ENCODE assay signal across 12 cellular contexts in genomic region chr9:98215821-98216220, GRCh38. TPM values are rescaled to one million over a fixed set of nuclear protein-coding genes. Genes with fewer than 3 reads are reported as not detected.
A peak's percentile ranks its signal among the peaks of the same experiment; 100 is the strongest.
DNase-seq lines count a peak whose midpoint lies in the region; ATAC-seq, FAIRE-seq and TF ChIP-seq lines count a peak whose summit lies in the region.
"Had no signal": no experiment of that assay in that cellular context is flagged by ENCODE, and none has a peak within 500 bp of the region (broad histone marks: within the 10 kb centered on the region; RNA-seq: fewer than 3 reads in every experiment).

No MANE protein-coding gene starts in this region.

- peak; percentile 8 for TF ChIP-seq CTCF in GM10248 (IDR thresholded peaks at IDR 0.05; ENCODE audit: control extremely low read depth, extremely low read depth, low read depth, missing control alignments)
- TF ChIP-seq CTCF in SK-N-SH (IDR thresholded peaks at IDR 0.05): peak; percentile 58
- TF ChIP-seq CTCF in foreskin keratinocyte (conservative IDR thresholded peaks at IDR 0.05): peak; percentile 48

- no peaks in the 10 kb centered on the region for H3K79me2 ChIP-seq in SK-N-SH (ENCODE audit: insufficient read depth)

- in situ Hi-C loops in ACHN (cut with HindIII; ENCODE audit: low pct_ligation_motif_present, low pct_unique_long_range_greater_than_20kb, low sequenced_read_pairs): no loop called here

- no peaks in the 10 kb centered on the region for H3K4me1 ChIP-seq in SK-N-SH (ENCODE audit: control insufficient read depth in 1 of 2, insufficient read depth in 2 of 2, low read depth in 1 of 2, low read length in 1 of 2)
- peaks cover 5% of the 10 kb centered on the region for H3K4me1 ChIP-seq in foreskin keratinocyte
- H3K4me1 ChIP-seq: uterus had no signal

- H3K9me2 ChIP-seq in SK-N-SH: no peaks in the 10 kb centered on the region

- POLR2A ChIA-PET in GM10248 (lab: Yijun Ruan, JAX) (no interaction called here), SK-N-SH (lab: Yijun Ruan, JAX) (no interaction called here)

- no peak overlapping the region for H3K9ac ChIP-seq in SK-N-SH

- H3K9me3 ChIP-seq in SK-N-SH: no peaks in the 10 kb centered on the region
- H3K9me3 ChIP-seq: uterus had no signal

- WGBS in SK-N-SH (ENCODE audit: low lambda C conversion rate): 91% methylated on average over 9 of the region's 9 CpGs

- DNase-seq in ACHN (peak; percentile 21), GM10248 (ENCODE audit: extremely low spot score) (no peak), SK-N-SH (peak; percentile 82), foreskin keratinocyte (no peak), GOT3 (lab: John Stamatoyannopoulos, UW) (no peak), kidney glomerular epithelial cell (lab: John Stamatoyannopoulos, UW) (no peak), H54 (ENCODE audit: insufficient read length, low spot score) (no peak)
- DNase-seq: uterus had no signal

- H3K27ac ChIP-seq in SK-N-SH (ENCODE audit: low read depth in 2 of 2, low read length in 1 of 2): no peak overlapping the region
- H3K27ac ChIP-seq in foreskin keratinocyte: no peak overlapping the region
- H3K27ac ChIP-seq: uterus had no signal

- TF ChIP-seq POLR2A in H54 (IDR thresholded peaks at IDR 0.05; ENCODE audit: low read depth, low read length): no peak

- no peak overlapping the region for H3K4me2 ChIP-seq in SK-N-SH

- H3K4me3 ChIP-seq in SK-N-SH (ENCODE audit: low read depth in 2 of 2, low read length in 1 of 2): no peak overlapping the region
- H3K4me3 ChIP-seq: uterus had no signal

- H3F3A ChIP-seq in SK-N-SH (replicated peaks; ENCODE audit: insufficient read depth): no peaks in the 10 kb centered on the region

- TF ChIP-seq EP300 in SK-N-SH (IDR thresholded peaks at IDR 0.05; ENCODE audit: borderline replicate concordance in 1 of 2, low read depth in 1 of 2, low read length in 1 of 2): no peak

- H2AFZ ChIP-seq in SK-N-SH (ENCODE audit: low read depth): no peak overlapping the region

- CTCF ChIA-PET in GM10248 (lab: Yijun Ruan, JAX): interaction anchor here (0.9 to 3.9 kb wide), 5 partner anchors 8 to 337 kb away, joined by 3 to 25 read pairs (median 4); no protein-coding TSS in a partner anchor
- CTCF ChIA-PET in SK-N-SH (lab: Yijun Ruan, JAX): interaction anchor here (0.7 to 4.8 kb wide), 16 partner anchors 9 to 559 kb away, joined by 3 to 25 read pairs (median 5); partner anchors contain the start of genes TBC1D2 and TRIM14

- TF ChIP-seq RAD21 in SK-N-SH (IDR thresholded peaks at IDR 0.05; ENCODE audit: low read length): peak; percentile 73

- H4K20me1 ChIP-seq in SK-N-SH (ENCODE audit: insufficient read depth): no peaks in the 10 kb centered on the region

- peak; percentile 29 for ATAC-seq in foreskin keratinocyte
- no peak for ATAC-seq in GM19395 (IDR thresholded peaks at IDR 0.05; ENCODE audit: unreplicated experiment)

- no peak for FAIRE-seq in H54 (lab: Jason Lieb, UNC)
- FAIRE-seq: endometrium, GM18507, TTC549 had no signal

- H3K27me3 ChIP-seq in SK-N-SH (ENCODE audit: insufficient read depth): no peaks in the 10 kb centered on the region
- no peaks in the 10 kb centered on the region for H3K27me3 ChIP-seq in foreskin keratinocyte
- H3K27me3 ChIP-seq: uterus had no signal

- peaks cover 0 to 2% of the 10 kb centered on the region in 2 experiments for H3K36me3 ChIP-seq in SK-N-SH (replicated peaks in 1 of 2; ENCODE audit: control insufficient read depth in 1 of 2, insufficient read depth in 2 of 2, low read length in 1 of 2)
- H3K36me3 ChIP-seq: uterus had no signal

TF ChIP-seq in SK-N-SH, 30 proteins besides CTCF, POLR2A, EP300 and RAD21:
- TF ChIP-seq RFX5 (IDR thresholded peaks at IDR 0.05; ENCODE audit: low read length) (no peak), SMC3 (IDR thresholded peaks at IDR 0.05; ENCODE audit: low read depth, low read length) (peak; percentile 78)

RNA-seq across cellular contexts. Expression of gene CORO2A, which starts 23.4 kb away (rescaled TPM):
- polyA plus RNA-seq in SK-N-SH (2012; rRNA removed) (2.3 and 2.7 TPM in 2 replicates), foreskin keratinocyte (12.9 and 15.6 TPM in 2 replicates)
- 1.7 and 2.1 TPM in 2 replicates for polyA plus RNA-seq in SK-N-SH (2012; cell fraction: cytosol; rRNA removed)
- 1.6 and 2.0 TPM in 2 replicates for polyA plus RNA-seq in SK-N-SH (2012; cell fraction: nucleus; rRNA removed)
- total RNA-seq in foreskin keratinocyte: 37.0 and 39.3 TPM in 2 replicates

RNA-seq across cellular contexts. Expression of gene TBC1D2, which starts 39.6 kb away (rescaled TPM):
- polyA plus RNA-seq in SK-N-SH (2012; rRNA removed): 5.1 and 5.6 TPM in 2 replicates
- 2.1 and 3.2 TPM in 2 replicates for polyA plus RNA-seq in SK-N-SH (2012; cell fraction: cytosol; rRNA removed)
- 9.4 and 10.6 TPM in 2 replicates for polyA plus RNA-seq in SK-N-SH (2012; cell fraction: nucleus; rRNA removed)
- total RNA-seq in foreskin keratinocyte: 76.8 and 85.0 TPM in 2 replicates
- polyA plus RNA-seq in foreskin keratinocyte: 69.1 and 80.7 TPM in 2 replicates

Comparison
In these comparisons a context has a peak if more than half of its experiments do, and no peak if none do; other contexts are left out.
1. DNase-seq: peak in ACHN (single experiment) and SK-N-SH (single experiment); none in GM10248 (single experiment), foreskin keratinocyte (0 of 2), GOT3 (single experiment), kidney glomerular epithelial cell (single experiment) and H54 (single experiment).
2. CTCF ChIP-seq: peak in every context shown above with its lines; median percentile 58 in SK-N-SH; 48 in foreskin keratinocyte; 8 in GM10248.